Comparison of ENCODE assay signal across 8 cellular contexts in the genomic region with DNA sequence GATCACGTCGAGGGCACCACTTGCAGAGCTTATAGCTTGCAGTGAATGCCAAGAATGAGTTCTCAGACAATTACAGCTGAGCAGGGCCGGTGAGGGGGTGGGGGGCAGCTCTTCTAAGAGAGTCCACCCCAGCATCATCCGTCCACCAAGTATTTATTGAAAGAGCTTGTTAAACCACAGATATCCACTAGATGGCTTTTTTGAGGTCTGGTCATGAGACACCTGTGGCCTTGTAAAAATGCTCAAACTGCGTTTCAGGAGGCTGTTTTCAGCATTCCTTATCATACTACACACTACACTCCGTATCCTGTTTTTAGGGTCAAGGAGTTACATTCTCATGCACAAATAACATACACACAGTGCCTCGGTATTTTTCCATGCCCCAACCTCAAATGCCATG. TPM values are rescaled to one million over a fixed set of nuclear protein-coding genes. Genes with fewer than 3 reads are reported as not detected.
A peak's percentile ranks its signal among the peaks of the same experiment; 100 is the strongest.
DNase-seq lines count a peak whose midpoint lies in the region; ATAC-seq and TF ChIP-seq lines count a peak whose summit lies in the region.

No MANE protein-coding gene starts in this region.

- POLR2A ChIA-PET in AG04449 (lab: Yijun Ruan, JAX) = no interaction called here

- peak; percentile 24 for TF ChIP-seq CTCF in AG04449 (IDR thresholded peaks at IDR 0.05; ENCODE audit: insufficient read depth, low read length, missing control alignments)

- intact Hi-C loops in right cardiac atrium (cut with DNase I) = loop anchor here (5.0 to 10.0 kb wide), 3 partner anchors 207 to 217 kb away; no protein-coding TSS in a partner anchor

- H3K9me3 ChIP-seq in right cardiac atrium (ENCODE audit: control insufficient read depth, low read length) = no peaks in the 10 kb centered on the region

- DNase-seq in AG04449 (ENCODE audit: low read depth, low spot score) (no peak), RPMI8226 (peak; percentile 26), right cardiac atrium (no peak), NCI-H510A (lab: John Stamatoyannopoulos, UW) (no peak)
- no peak for DNase-seq in activated naive CD4-positive, alpha-beta T cell treated with anti-CD3 and anti-CD28 coated beads, Interleukin-2, amount 50 U/mL, for 16 hours

- H3K4me1 ChIP-seq in right cardiac atrium (ENCODE audit: control insufficient read depth, insufficient read depth, low read length) = no peaks in the 10 kb centered on the region

- 67% methylated on average over 7 of the region's 7 CpGs for WGBS in right cardiac atrium

- CTCF ChIA-PET in AG04449 (lab: Yijun Ruan, JAX) = interaction anchor here (0.7 to 4.8 kb wide), 8 partner anchors 9 to 225 kb away, joined by 3 to 57 read pairs (median 4); no protein-coding TSS in a partner anchor

- H3K27ac ChIP-seq in right cardiac atrium (ENCODE audit: low read length) = no peak overlapping the region

- H3K4me3 ChIP-seq in AG04449 (ENCODE audit: low read depth, low read length) (no peak overlapping the region), right cardiac atrium (ENCODE audit: low read length) (no peak overlapping the region)

- no peaks in the 10 kb centered on the region for H3K27me3 ChIP-seq in right cardiac atrium (ENCODE audit: control insufficient read depth, insufficient read depth)

- ATAC-seq in GM21529 (IDR thresholded peaks at IDR 0.05; ENCODE audit: unreplicated experiment) (peak; percentile 62), right cardiac atrium (peak; percentile 51 to 61), GM21576 (IDR thresholded peaks at IDR 0.05; ENCODE audit: unreplicated experiment) (no peak), HG02973 (IDR thresholded peaks at IDR 0.05; ENCODE audit: unreplicated experiment) (no peak)

RNA-seq across cellular contexts. Expression of a gene that starts 51.5 kb away (rescaled TPM):
- total RNA-seq in right cardiac atrium = 10 to 100 TPM; 54.7 to 72.1 (median 57.7) TPM
- 13.1 TPM for polyA plus RNA-seq in right cardiac atrium

Comparison
In these comparisons a context has a peak if more than half of its experiments do, and no peak if none do; other contexts are left out.
1. ATAC-seq: peak in GM21529 (single experiment) and right cardiac atrium (2 of 2); none in GM21576 (single experiment) and HG02973 (single experiment).